8 cellular contexts compared by ENCODE assay signal in genomic region chr1:19882111-19883071, GRCh38. TPM values are rescaled to one million over a fixed set of nuclear protein-coding genes. Genes with fewer than 3 reads are reported as not detected.
DNase-seq lines count a peak whose midpoint lies in the region; ATAC-seq and TF ChIP-seq lines count a peak whose summit lies in the region.

OTUD3 (plus strand) TSS chr1:19882395; CDS start chr1:19882514, 119 bp downstream.

- intact Hi-C loops in colonic mucosa (cut with DNase I) (loop anchor here (5.0 kb wide), 2 partner anchors 120 to 165 kb away; no protein-coding TSS in a partner anchor), left colon (cut with DNase I, micrococcal nuclease) (no loop called here)

- DNase-seq in GM19240 (ENCODE audit: insufficient read length, low spot score): peak; percentile 93
- peak; percentile 71 for DNase-seq in NCI-H524 treated with DMSO at 0.1 percent for 48 hours (lab: John Stamatoyannopoulos, UW)
- DNase-seq in activated CD4-positive, alpha-beta T cell treated with anti-CD3 and anti-CD28 coated beads for 4 hours: peak; percentile 94 to 95
- DNase-seq in colonic mucosa: peak; percentile 98
- peak; percentile 93 to 96 for DNase-seq in left colon
- DNase-seq in stimulated activated CD4-positive, alpha-beta T cell treated with anti-CD3 and anti-CD28 coated beads, Interleukin-1b, Interleukin-23, amount 100 ng/mL, for 48 hours: peak; percentile 95

- ATAC-seq in HG03460 (IDR thresholded peaks at IDR 0.05; ENCODE audit: unreplicated experiment) (peak; percentile 96), left colon (peak; percentile 86)

- H3K4me3 ChIP-seq in BLaER1 treated with 17β-estradiol and CSF1 and Interleukin-3, amounts not matched to agents 10 nM and 100 nM: peak within 1 kb of the TSS; percentile 75 to 98 (median 89)
- peak within 1 kb of the TSS; percentile 80 for H3K4me3 ChIP-seq in colonic mucosa

- peak within 1 kb of the TSS; percentile 88 to 100 (median 97) for H3K4me2 ChIP-seq in BLaER1 treated with 17β-estradiol and CSF1 and Interleukin-3, amounts not matched to agents 10 nM and 100 nM

- no peaks in the 10 kb centered on the region for H3K27me3 ChIP-seq in BLaER1 treated with 17β-estradiol and CSF1 and Interleukin-3, amounts not matched to agents 10 nM and 100 nM
- H3K27me3 ChIP-seq in colonic mucosa: no peaks in the 10 kb centered on the region

- peaks cover 9 to 50% (median 41%) of the 10 kb centered on the region in 11 experiments; a peak in 20 of 22 replicates for H4K20me1 ChIP-seq in BLaER1 treated with 17β-estradiol and CSF1 and Interleukin-3, amounts not matched to agents 10 nM and 100 nM

- H3K9ac ChIP-seq in BLaER1 treated with 17β-estradiol and CSF1 and Interleukin-3, amounts not matched to agents 10 nM and 100 nM: peak within 1 kb of the TSS; percentile 89 to 99 (median 93)
- peak within 1 kb of the TSS; percentile 86 to 89 for H3K9ac ChIP-seq in colonic mucosa (ENCODE audit: low read depth in 2 of 2, low read length in 2 of 2)

- peaks cover 29 to 41% (median 38%) of the 10 kb centered on the region in 10 experiments for H3K4me1 ChIP-seq in BLaER1 treated with 17β-estradiol and CSF1 and Interleukin-3, amounts not matched to agents 10 nM and 100 nM
- H3K4me1 ChIP-seq in colonic mucosa: no peaks in the 10 kb centered on the region

- H3K9me3 ChIP-seq in BLaER1 treated with 17β-estradiol and CSF1 and Interleukin-3, amounts not matched to agents 10 nM and 100 nM (replicated peaks in 1 of 11): peaks cover 0 to 10% (median 0%) of the 10 kb centered on the region in 11 experiments; a peak in 3 of 22 replicates
- H3K9me3 ChIP-seq in colonic mucosa: no peaks in the 10 kb centered on the region

- peak within 1 kb of the TSS; percentile 79 to 93 (median 90) for H3K27ac ChIP-seq in BLaER1 treated with 17β-estradiol and CSF1 and Interleukin-3, amounts not matched to agents 10 nM and 100 nM
- H3K27ac ChIP-seq in colonic mucosa: peak within 1 kb of the TSS; percentile 86

- peak; percentile 89 for TF ChIP-seq CTCF in colonic mucosa (IDR thresholded peaks at IDR 0.05)

- H3K36me3 ChIP-seq in BLaER1 treated with 17β-estradiol and CSF1 and Interleukin-3, amounts not matched to agents 10 nM and 100 nM: peaks cover 0 to 35% (median 24%) of the 10 kb centered on the region in 11 experiments; a peak in 21 of 22 replicates
- no peaks in the 10 kb centered on the region for H3K36me3 ChIP-seq in colonic mucosa

RNA-seq across cellular contexts. Expression of gene OTUD3, which starts in this region (rescaled TPM):
- total RNA-seq in colonic mucosa: 10 to 100 TPM in 1 of 2 donors, 1 to 10 TPM in 1; 9.6 to 15.6 TPM
- 10 to 100 TPM in 1 of 2 donors, 1 to 10 TPM in 1; 9.6 to 11.1 TPM for total RNA-seq in left colon

Comparison
In these comparisons a context has a peak if more than half of its experiments do, and no peak if none do; other contexts are left out.
1. Peak in every context shown above with its lines: DNase-seq, ATAC-seq, H3K4me3 ChIP-seq and H3K27ac ChIP-seq.